1 cellular context compared by ENCODE assay signal in the genomic region with DNA sequence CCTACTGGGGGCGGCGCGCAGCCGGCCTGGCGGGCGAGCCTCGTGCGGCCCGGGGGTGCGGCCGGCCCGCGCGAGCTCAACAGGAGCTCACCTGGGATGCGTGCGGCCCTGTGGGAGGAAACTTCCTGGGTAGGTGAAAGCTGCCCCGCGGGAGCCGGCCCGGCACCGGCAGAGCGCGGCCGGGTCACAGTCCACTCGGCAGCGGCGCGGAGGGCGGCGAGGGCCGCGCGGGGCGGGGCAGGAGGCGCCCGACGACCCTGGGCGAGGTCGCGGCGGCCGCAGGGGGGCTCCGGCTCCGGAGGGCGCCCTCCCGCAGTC.
TF ChIP-seq lines count a peak whose summit lies in the region.

No MANE protein-coding gene starts in this region.

TF ChIP-seq in K562, 482 proteins besides CTCF, POLR2A, EP300 and RAD21 (continued from another document):
- TF ChIP-seq NR4A1 (CRISPR knock-in tag; IDR thresholded peaks at IDR 0.05), result no peak
- peak; percentile 50; the same call in 1 of the 2 replicates for TF ChIP-seq NR4A1 (tag; IDR thresholded peaks at IDR 0.05)
- TF ChIP-seq POLR2G (IDR thresholded peaks at IDR 0.05; ENCODE audit: low read depth, low read length), result no peak
- no peak for TF ChIP-seq FOSL1 (tag; conservative IDR thresholded peaks at IDR 0.05)
- no peak for TF ChIP-seq PRMT5 (CRISPR knock-in tag; IDR thresholded peaks at IDR 0.05)
- TF ChIP-seq HDAC1 (IDR thresholded peaks at IDR 0.05), result no peak
- TF ChIP-seq, protein P1, sequence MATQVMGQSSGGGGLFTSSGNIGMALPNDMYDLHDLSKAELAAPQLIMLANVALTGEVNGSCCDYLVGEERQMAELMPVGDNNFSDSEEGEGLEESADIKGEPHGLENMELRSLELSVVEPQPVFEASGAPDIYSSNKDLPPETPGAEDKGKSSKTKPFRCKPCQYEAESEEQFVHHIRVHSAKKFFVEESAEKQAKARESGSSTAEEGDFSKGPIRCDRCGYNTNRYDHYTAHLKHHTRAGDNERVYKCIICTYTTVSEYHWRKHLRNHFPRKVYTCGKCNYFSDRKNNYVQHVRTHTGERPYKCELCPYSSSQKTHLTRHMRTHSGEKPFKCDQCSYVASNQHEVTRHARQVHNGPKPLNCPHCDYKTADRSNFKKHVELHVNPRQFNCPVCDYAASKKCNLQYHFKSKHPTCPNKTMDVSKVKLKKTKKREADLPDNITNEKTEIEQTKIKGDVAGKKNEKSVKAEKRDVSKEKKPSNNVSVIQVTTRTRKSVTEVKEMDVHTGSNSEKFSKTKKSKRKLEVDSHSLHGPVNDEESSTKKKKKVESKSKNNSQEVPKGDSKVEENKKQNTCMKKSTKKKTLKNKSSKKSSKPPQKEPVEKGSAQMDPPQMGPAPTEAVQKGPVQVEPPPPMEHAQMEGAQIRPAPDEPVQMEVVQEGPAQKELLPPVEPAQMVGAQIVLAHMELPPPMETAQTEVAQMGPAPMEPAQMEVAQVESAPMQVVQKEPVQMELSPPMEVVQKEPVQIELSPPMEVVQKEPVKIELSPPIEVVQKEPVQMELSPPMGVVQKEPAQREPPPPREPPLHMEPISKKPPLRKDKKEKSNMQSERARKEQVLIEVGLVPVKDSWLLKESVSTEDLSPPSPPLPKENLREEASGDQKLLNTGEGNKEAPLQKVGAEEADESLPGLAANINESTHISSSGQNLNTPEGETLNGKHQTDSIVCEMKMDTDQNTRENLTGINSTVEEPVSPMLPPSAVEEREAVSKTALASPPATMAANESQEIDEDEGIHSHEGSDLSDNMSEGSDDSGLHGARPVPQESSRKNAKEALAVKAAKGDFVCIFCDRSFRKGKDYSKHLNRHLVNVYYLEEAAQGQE (CRISPR knock-in tag; IDR thresholded peaks at IDR 0.05; ENCODE audit: low read depth), result peak; percentile 47; the same call in 1 of the 2 replicates
- no peak for TF ChIP-seq SRF (CRISPR knock-in tag; IDR thresholded peaks at IDR 0.05)
- TF ChIP-seq TRIM28 (IDR thresholded peaks at IDR 0.05), result no peak
- TF ChIP-seq POLR3G (IDR thresholded peaks at IDR 0.05; ENCODE audit: extremely low read depth, insufficient read length, insufficient replicate concordance), result no peak
- no peak for TF ChIP-seq CBFA2T2 (conservative IDR thresholded peaks at IDR 0.05)
- TF ChIP-seq ZNF77 (CRISPR knock-in tag; IDR thresholded peaks at IDR 0.05), result no peak
- no peak for TF ChIP-seq FOXK2 (conservative IDR thresholded peaks at IDR 0.05 in 1 of 2, IDR thresholded peaks at IDR 0.05 in 1 of 2; ENCODE audit: low read depth in 2 of 2)
- TF ChIP-seq NFE2L1 (tag; IDR thresholded peaks at IDR 0.05; ENCODE audit: borderline replicate concordance, low read depth), result no peak
- no peak for TF ChIP-seq MTA2 (IDR thresholded peaks at IDR 0.05; ENCODE audit: low read depth)
- TF ChIP-seq KLF1 (tag; IDR thresholded peaks at IDR 0.05), result peak; percentile 55; the same call in 1 of the 2 replicates
- no peak for TF ChIP-seq SRSF1 (IDR thresholded peaks at IDR 0.05; ENCODE audit: low read depth, low read length)
- no peak for TF ChIP-seq ZNF253 (CRISPR knock-in tag; conservative IDR thresholded peaks at IDR 0.05)
- no peak for TF ChIP-seq RBM34 (IDR thresholded peaks at IDR 0.05; ENCODE audit: borderline replicate concordance, insufficient read depth, low read length)
- TF ChIP-seq, protein P2, sequence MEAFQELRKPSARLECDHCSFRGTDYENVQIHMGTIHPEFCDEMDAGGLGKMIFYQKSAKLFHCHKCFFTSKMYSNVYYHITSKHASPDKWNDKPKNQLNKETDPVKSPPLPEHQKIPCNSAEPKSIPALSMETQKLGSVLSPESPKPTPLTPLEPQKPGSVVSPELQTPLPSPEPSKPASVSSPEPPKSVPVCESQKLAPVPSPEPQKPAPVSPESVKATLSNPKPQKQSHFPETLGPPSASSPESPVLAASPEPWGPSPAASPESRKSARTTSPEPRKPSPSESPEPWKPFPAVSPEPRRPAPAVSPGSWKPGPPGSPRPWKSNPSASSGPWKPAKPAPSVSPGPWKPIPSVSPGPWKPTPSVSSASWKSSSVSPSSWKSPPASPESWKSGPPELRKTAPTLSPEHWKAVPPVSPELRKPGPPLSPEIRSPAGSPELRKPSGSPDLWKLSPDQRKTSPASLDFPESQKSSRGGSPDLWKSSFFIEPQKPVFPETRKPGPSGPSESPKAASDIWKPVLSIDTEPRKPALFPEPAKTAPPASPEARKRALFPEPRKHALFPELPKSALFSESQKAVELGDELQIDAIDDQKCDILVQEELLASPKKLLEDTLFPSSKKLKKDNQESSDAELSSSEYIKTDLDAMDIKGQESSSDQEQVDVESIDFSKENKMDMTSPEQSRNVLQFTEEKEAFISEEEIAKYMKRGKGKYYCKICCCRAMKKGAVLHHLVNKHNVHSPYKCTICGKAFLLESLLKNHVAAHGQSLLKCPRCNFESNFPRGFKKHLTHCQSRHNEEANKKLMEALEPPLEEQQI (IDR thresholded peaks at IDR 0.05), result no peak
- TF ChIP-seq, protein P3, sequence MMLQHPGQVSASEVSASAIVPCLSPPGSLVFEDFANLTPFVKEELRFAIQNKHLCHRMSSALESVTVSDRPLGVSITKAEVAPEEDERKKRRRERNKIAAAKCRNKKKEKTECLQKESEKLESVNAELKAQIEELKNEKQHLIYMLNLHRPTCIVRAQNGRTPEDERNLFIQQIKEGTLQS (IDR thresholded peaks at IDR 0.05), result no peak
- TF ChIP-seq, protein P3 (CRISPR knock-in tag; conservative IDR thresholded peaks at IDR 0.05), result no peak
- TF ChIP-seq, protein P4, sequence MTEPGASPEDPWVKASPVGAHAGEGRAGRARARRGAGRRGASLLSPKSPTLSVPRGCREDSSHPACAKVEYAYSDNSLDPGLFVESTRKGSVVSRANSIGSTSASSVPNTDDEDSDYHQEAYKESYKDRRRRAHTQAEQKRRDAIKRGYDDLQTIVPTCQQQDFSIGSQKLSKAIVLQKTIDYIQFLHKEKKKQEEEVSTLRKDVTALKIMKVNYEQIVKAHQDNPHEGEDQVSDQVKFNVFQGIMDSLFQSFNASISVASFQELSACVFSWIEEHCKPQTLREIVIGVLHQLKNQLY (CRISPR knock-in tag; conservative IDR thresholded peaks at IDR 0.05), result no peak
- TF ChIP-seq CREB1 (IDR thresholded peaks at IDR 0.05), result no peak; the same call in 1 of the 2 replicates
- 0 out of 2 replicates have a peak, but pooled peaks have one; percentile 8 for TF ChIP-seq CREB1 (CRISPR knock-in tag; IDR thresholded peaks at IDR 0.05)
- TF ChIP-seq RNF2 (IDR thresholded peaks at IDR 0.05), result no peak
- no peak for TF ChIP-seq FOXA3 (CRISPR knock-in tag; conservative IDR thresholded peaks at IDR 0.05 in 1 of 2, IDR thresholded peaks at IDR 0.05 in 1 of 2)
- no peak for TF ChIP-seq SMARCA4 (IDR thresholded peaks at IDR 0.05)
- TF ChIP-seq, protein P5, sequence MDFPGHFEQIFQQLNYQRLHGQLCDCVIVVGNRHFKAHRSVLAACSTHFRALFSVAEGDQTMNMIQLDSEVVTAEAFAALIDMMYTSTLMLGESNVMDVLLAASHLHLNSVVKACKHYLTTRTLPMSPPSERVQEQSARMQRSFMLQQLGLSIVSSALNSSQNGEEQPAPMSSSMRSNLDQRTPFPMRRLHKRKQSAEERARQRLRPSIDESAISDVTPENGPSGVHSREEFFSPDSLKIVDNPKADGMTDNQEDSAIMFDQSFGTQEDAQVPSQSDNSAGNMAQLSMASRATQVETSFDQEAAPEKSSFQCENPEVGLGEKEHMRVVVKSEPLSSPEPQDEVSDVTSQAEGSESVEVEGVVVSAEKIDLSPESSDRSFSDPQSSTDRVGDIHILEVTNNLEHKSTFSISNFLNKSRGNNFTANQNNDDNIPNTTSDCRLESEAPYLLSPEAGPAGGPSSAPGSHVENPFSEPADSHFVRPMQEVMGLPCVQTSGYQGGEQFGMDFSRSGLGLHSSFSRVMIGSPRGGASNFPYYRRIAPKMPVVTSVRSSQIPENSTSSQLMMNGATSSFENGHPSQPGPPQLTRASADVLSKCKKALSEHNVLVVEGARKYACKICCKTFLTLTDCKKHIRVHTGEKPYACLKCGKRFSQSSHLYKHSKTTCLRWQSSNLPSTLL (IDR thresholded peaks at IDR 0.05), result no peak
